ENCODE assay signal across 21 cellular contexts in the genomic region with DNA sequence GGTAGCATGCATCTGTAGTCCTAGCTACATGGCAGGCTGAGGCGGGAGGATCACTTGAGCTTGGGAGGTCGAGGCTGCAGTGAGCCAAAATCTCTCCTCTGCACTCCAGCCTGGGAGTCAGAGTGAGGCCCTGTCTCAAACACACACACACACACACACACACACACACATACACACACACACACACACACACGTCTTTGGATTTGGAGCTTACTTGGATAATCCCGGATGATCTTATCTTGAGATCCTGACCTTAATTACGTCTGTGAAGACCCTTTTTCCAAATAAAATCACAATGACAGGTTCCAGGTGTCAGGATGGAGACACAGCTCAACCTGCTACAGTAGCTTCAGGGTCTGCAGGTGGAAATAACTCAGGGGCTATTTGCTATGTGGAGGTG. TPM values are rescaled to one million over a fixed set of nuclear protein-coding genes. Genes with fewer than 3 reads are reported as not detected.
A peak's percentile ranks its signal among the peaks of the same experiment; 100 is the strongest.
DNase-seq lines count a peak whose midpoint lies in the region; ATAC-seq and TF ChIP-seq lines count a peak whose summit lies in the region.
"Had no signal": no experiment of that assay in that cellular context is flagged by ENCODE, and none has a peak within 500 bp of the region (broad histone marks: within the 10 kb centered on the region; RNA-seq: fewer than 3 reads in every experiment).

No MANE protein-coding gene starts in this region.

- H3K27me3 Mint-ChIP-seq in Caco-2 (ENCODE audit: insufficient read depth, unreplicated experiment) (no peaks in the 10 kb centered on the region), nephron (ENCODE audit: low read depth) (peaks cover 76% of the 10 kb centered on the region), WTC11 (ENCODE audit: low read depth) (peaks cover 65% of the 10 kb centered on the region)
- H3K27me3 Mint-ChIP-seq in central memory CD8-positive, alpha-beta T cell = no peaks in the 10 kb centered on the region

- no peak for DNase-seq in Caco-2
- DNase-seq in NCI-H82 (lab: John Stamatoyannopoulos, UW) = peak; percentile 82
- no peak for DNase-seq in central memory CD8-positive, alpha-beta T cell (ENCODE audit: low spot score in 2 of 2)
- no peak for DNase-seq in sciatic nerve (ENCODE audit: low spot score)
- DNase-seq in WTC11 (ENCODE audit: low spot score) = no peak
- DNase-seq: 8988T; Calu3; CD4-positive, alpha-beta memory T cell; DMS 273 treated with DMSO at 0.1 percent for 48 hours; DMS53; DND-41; EL; GM23248; HCEC 1CT; HFFc6 had no signal

- ATAC-seq in central memory CD8-positive, alpha-beta T cell (replicated peaks; ENCODE audit: extremely low read depth, poor library complexity, severe bottlenecking) = no peak
- ATAC-seq in sciatic nerve (no peak), gastroesophageal sphincter (no peak), WTC11 (no peak), HG02623 (IDR thresholded peaks at IDR 0.05; ENCODE audit: unreplicated experiment) (no peak)
- ATAC-seq: GM12878 had no signal

- no peak for TF ChIP-seq CTCF in Caco-2 (IDR thresholded peaks at IDR 0.05; ENCODE audit: insufficient read depth in 1 of 2, low read depth in 1 of 2, low read length in 1 of 2, severe bottlenecking in 1 of 2, unreplicated experiment in 1 of 2)
- TF ChIP-seq CTCF in nephron (IDR thresholded peaks at IDR 0.05; ENCODE audit: unreplicated experiment in 3 of 3) = no peak
- TF ChIP-seq CTCF in gastroesophageal sphincter (IDR thresholded peaks at IDR 0.05) = no peak
- TF ChIP-seq CTCF in WTC11 (IDR thresholded peaks at IDR 0.05) = no peak

- POLR2A ChIA-PET in Caco-2 (lab: Charles Lee) (no interaction called here), WTC11 (lab: Charles Lee) (no interaction called here)

- H3K4me1 Mint-ChIP-seq in Caco-2 (ENCODE audit: low read depth, unreplicated experiment) (peaks cover 58% of the 10 kb centered on the region), nephron (peaks cover 33% of the 10 kb centered on the region), WTC11 (peaks cover 6% of the 10 kb centered on the region)
- no peaks in the 10 kb centered on the region for H3K4me1 Mint-ChIP-seq in central memory CD8-positive, alpha-beta T cell

- H3K36me3 ChIP-seq in Caco-2 (ENCODE audit: control insufficient read depth, insufficient read depth, low read length) = no peaks in the 10 kb centered on the region
- no peaks in the 10 kb centered on the region for H3K36me3 ChIP-seq in gastroesophageal sphincter
- H3K36me3 ChIP-seq: BLaER1 had no signal

- 79% methylated on average over 3 of the region's 5 CpGs; no CpG with 5 or more reads in 1 of the 2 donors for WGBS in gastroesophageal sphincter (ENCODE audit: low coverage in 1 of 2), 2 donors

- CTCF ChIA-PET in Caco-2 (lab: Charles Lee) (interaction anchor here (0.6 to 1.5 kb wide), 5 partner anchors 13 to 58 kb away, joined by 3 to 10 read pairs (median 3); no protein-coding TSS in a partner anchor), WTC11 (lab: Charles Lee) (interaction anchor here (0.5 to 2.7 kb wide), 6 partner anchors 10 to 341 kb away, joined by 3 to 12 read pairs (median 6); no protein-coding TSS in a partner anchor)

- no peak for TF ChIP-seq EP300 in gastroesophageal sphincter (IDR thresholded peaks at IDR 0.05)

- BruUV-seq in Caco-2 (replicated peaks; lab: Mats Ljungman, UMichigan) = TSS peak; percentile 39

- H3K4me1 ChIP-seq in Caco-2 = peaks cover 70% of the 10 kb centered on the region
- H3K4me1 ChIP-seq in gastroesophageal sphincter = peaks cover 0 to 11% (median 7%) of the 10 kb centered on the region in 3 donors

- H3K27ac Mint-ChIP-seq in Caco-2 (ENCODE audit: unreplicated experiment) (no peak overlapping the region), nephron (peak overlapping the region in 2 of 3 experiments; percentile 7 to 27), WTC11 (no peak overlapping the region)
- H3K27ac Mint-ChIP-seq in central memory CD8-positive, alpha-beta T cell (ENCODE audit: low read depth) = peak overlapping the region; percentile 18
- H3K27ac Mint-ChIP-seq: HFFc6 had no signal

- H3K4me3 Mint-ChIP-seq in Caco-2 (ENCODE audit: unreplicated experiment) (no peak overlapping the region), nephron (no peak overlapping the region), WTC11 (no peak overlapping the region)
- H3K4me3 Mint-ChIP-seq in central memory CD8-positive, alpha-beta T cell = no peak overlapping the region
- H3K4me3 Mint-ChIP-seq: CD14-positive monocyte; CD4-positive, alpha-beta memory T cell; HFFc6 had no signal

- H3K9me3 ChIP-seq in Caco-2 (no peaks in the 10 kb centered on the region), gastroesophageal sphincter (no peaks in the 10 kb centered on the region)

- H3K27ac ChIP-seq in gastroesophageal sphincter = no peak overlapping the region
- H3K27ac ChIP-seq: BLaER1, GM23248 had no signal

- H3K36me3 Mint-ChIP-seq in Caco-2 (ENCODE audit: insufficient read depth, unreplicated experiment) (peaks cover 31% of the 10 kb centered on the region), nephron (ENCODE audit: low read depth) (no peaks in the 10 kb centered on the region), WTC11 (no peaks in the 10 kb centered on the region; the same call in 1 of the 2 replicates)
- peaks cover 6% of the 10 kb centered on the region for H3K36me3 Mint-ChIP-seq in central memory CD8-positive, alpha-beta T cell (ENCODE audit: insufficient read depth)
- H3K36me3 Mint-ChIP-seq: CD4-positive, alpha-beta memory T cell had no signal

- TF ChIP-seq POLR2A in gastroesophageal sphincter (IDR thresholded peaks at IDR 0.05) = no peak

- H3K4me3 ChIP-seq in Caco-2 (ENCODE audit: low read depth, low read length) (no peak overlapping the region), gastroesophageal sphincter (no peak overlapping the region)
- H3K4me3 ChIP-seq: BLaER1, GM12878, GM23248 had no signal

- no peaks in the 10 kb centered on the region for H3K27me3 ChIP-seq in Caco-2 (replicated peaks; ENCODE audit: control insufficient read depth, insufficient read depth, low read length)
- H3K27me3 ChIP-seq in gastroesophageal sphincter = peaks cover 26% of the 10 kb centered on the region
- H3K27me3 ChIP-seq: BLaER1 had no signal

- intact Hi-C loops in Caco-2 (cut with micrococcal nuclease; ENCODE audit: unreplicated experiment) (no loop called here), sciatic nerve (cut with DNase I) (no loop called here)

- no peaks in the 10 kb centered on the region for H3K9me3 Mint-ChIP-seq in Caco-2 (ENCODE audit: unreplicated experiment)
- H3K9me3 Mint-ChIP-seq in central memory CD8-positive, alpha-beta T cell = no peaks in the 10 kb centered on the region
- H3K9me3 Mint-ChIP-seq in nephron = no peaks in the 10 kb centered on the region
- peaks cover 5% of the 10 kb centered on the region; the same call in 1 of the 2 replicates for H3K9me3 Mint-ChIP-seq in WTC11
- H3K9me3 Mint-ChIP-seq: CD4-positive, alpha-beta memory T cell; HFFc6 had no signal

TF ChIP-seq in WTC11, 78 proteins besides CTCF, POLR2A, EP300 and RAD21 (continues in another document):
- TF ChIP-seq, protein P1, sequence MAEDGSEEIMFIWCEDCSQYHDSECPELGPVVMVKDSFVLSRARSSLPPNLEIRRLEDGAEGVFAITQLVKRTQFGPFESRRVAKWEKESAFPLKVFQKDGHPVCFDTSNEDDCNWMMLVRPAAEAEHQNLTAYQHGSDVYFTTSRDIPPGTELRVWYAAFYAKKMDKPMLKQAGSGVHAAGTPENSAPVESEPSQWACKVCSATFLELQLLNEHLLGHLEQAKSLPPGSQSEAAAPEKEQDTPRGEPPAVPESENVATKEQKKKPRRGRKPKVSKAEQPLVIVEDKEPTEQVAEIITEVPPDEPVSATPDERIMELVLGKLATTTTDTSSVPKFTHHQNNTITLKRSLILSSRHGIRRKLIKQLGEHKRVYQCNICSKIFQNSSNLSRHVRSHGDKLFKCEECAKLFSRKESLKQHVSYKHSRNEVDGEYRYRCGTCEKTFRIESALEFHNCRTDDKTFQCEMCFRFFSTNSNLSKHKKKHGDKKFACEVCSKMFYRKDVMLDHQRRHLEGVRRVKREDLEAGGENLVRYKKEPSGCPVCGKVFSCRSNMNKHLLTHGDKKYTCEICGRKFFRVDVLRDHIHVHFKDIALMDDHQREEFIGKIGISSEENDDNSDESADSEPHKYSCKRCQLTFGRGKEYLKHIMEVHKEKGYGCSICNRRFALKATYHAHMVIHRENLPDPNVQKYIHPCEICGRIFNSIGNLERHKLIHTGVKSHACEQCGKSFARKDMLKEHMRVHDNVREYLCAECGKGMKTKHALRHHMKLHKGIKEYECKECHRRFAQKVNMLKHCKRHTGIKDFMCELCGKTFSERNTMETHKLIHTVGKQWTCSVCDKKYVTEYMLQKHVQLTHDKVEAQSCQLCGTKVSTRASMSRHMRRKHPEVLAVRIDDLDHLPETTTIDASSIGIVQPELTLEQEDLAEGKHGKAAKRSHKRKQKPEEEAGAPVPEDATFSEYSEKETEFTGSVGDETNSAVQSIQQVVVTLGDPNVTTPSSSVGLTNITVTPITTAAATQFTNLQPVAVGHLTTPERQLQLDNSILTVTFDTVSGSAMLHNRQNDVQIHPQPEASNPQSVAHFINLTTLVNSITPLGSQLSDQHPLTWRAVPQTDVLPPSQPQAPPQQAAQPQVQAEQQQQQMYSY (CRISPR knock-in tag; IDR thresholded peaks at IDR 0.05) = no peak
- TF ChIP-seq CREM (CRISPR knock-in tag; IDR thresholded peaks at IDR 0.05) = no peak
- TF ChIP-seq SP1 (CRISPR knock-in tag; conservative IDR thresholded peaks at IDR 0.05) = no peak
- no peak for TF ChIP-seq MYBL2 (CRISPR knock-in tag; IDR thresholded peaks at IDR 0.05)
- no peak for TF ChIP-seq EMX1 (CRISPR knock-in tag; IDR thresholded peaks at IDR 0.05)

RNA-seq across cellular contexts. Expression of a gene that starts 1.1 kb away (rescaled TPM):
- total RNA-seq in Caco-2 (2022) (5.6 and 6.7 TPM in 2 replicates), sciatic nerve (1.3 TPM), gastroesophageal sphincter (under 1 TPM in 3 of 4 donors, not detected in 1; 0.13 to 0.93 (median 0.50) TPM), WTC11 (2021) (0.09 to 0.18 TPM (median 0.09 TPM) in 3 replicates)
- total RNA-seq: GM23248 had no signal

RNA-seq across cellular contexts. Expression of a gene that starts 58.7 kb away (rescaled TPM):
- total RNA-seq in Caco-2 (2022) (120 and 127 TPM in 2 replicates), sciatic nerve (61.2 TPM), gastroesophageal sphincter (100 to 1,000 TPM; 107 to 178 (median 121) TPM), WTC11 (2021) (77.0 to 105 TPM (median 86.2 TPM) in 3 replicates)

RNA-seq across cellular contexts. Expression of a gene that starts 59.6 kb away (rescaled TPM):
- total RNA-seq in Caco-2 (2022) = 202 and 217 TPM in 2 replicates
- total RNA-seq in sciatic nerve = 48.2 TPM
- total RNA-seq in gastroesophageal sphincter = 100 to 1,000 TPM in 3 of 4 donors, 10 to 100 TPM in 1; 98.4 to 138 (median 104) TPM
- 186 to 198 TPM (median 194 TPM) in 3 replicates for total RNA-seq in WTC11 (2021)

Comparison
In these comparisons a context has a peak if more than half of its experiments do, and no peak if none do; other contexts are left out.
1. H3K27ac Mint-ChIP-seq: peak in central memory CD8-positive, alpha-beta T cell (single experiment) and nephron (2 of 3); none in Caco-2 (single experiment) and WTC11 (single experiment).